17 cellular contexts compared by ENCODE assay signal in the genomic region with DNA sequence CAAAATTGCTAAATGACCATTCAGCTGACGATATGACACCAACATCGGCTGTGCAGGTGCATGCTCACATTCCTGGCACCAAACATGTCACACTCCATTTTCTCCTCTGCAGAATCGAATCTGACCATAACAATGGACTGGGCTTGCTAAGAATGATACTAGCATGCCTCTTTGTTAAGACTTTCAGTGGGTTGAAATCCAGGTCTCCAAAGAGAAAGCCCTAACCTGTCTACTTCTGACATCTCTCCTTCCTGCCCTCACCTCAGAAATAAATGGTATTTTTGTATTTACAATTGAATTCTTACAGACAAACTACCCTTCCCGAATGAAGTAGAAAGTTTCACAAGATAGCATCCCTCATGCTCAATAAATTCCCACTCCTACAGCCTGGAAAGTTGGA.
"Had no signal": no experiment of that assay in that cellular context is flagged by ENCODE, and none has a peak within 500 bp of the region (broad histone marks: within the 10 kb centered on the region; RNA-seq: fewer than 3 reads in every experiment).

No MANE protein-coding gene starts in this region.

- H3K9me3 ChIP-seq: psoas muscle, right lobe of liver, spleen, testis had no signal

- H3K4me3 Mint-ChIP-seq: activated T-cell treated with anti-CD3 and anti-CD28 coated beads, Interleukin-2, amount 50 U/mL, for 4 hours; nephron; WTC11 had no signal

- H3K4me1 ChIP-seq: foreskin keratinocyte, testis had no signal

- H3K27me3 ChIP-seq: right lobe of liver, spleen, testis had no signal

- ATAC-seq: foreskin keratinocyte, left colon, psoas muscle, WTC11 had no signal

- H3K9me3 Mint-ChIP-seq: activated CD4-positive, alpha-beta T cell treated with anti-CD3 and anti-CD28 coated beads, Interleukin-2, amount 10 ng/mL, durations not matched to agents 24 days and 14 days; activated T-cell treated with anti-CD3 and anti-CD28 coated beads, Interleukin-2, amount 50 U/mL, for 4 hours; nephron; WTC11 had no signal

- H3K36me3 ChIP-seq: right lobe of liver, spleen had no signal

- FAIRE-seq: astrocyte, endothelial cell of umbilical vein had no signal

- H3K27ac Mint-ChIP-seq: activated CD4-positive, alpha-beta T cell treated with anti-CD3 and anti-CD28 coated beads, Interleukin-2, amount 10 ng/mL, durations not matched to agents 24 days and 14 days; nephron; WTC11 had no signal

- H3K36me3 Mint-ChIP-seq: WTC11 had no signal

- H3K27ac ChIP-seq: foreskin keratinocyte, psoas muscle, right lobe of liver, testis had no signal

- DNase-seq: activated gamma-delta T cell; activated T-cell treated with anti-CD3 and anti-CD28 coated beads, Interleukin-2, amount 50 U/mL, for 4 hours; foreskin keratinocyte; head of caudate nucleus; left colon; occipital lobe; psoas muscle; right lobe of liver; spleen; stimulated activated CD4-positive, alpha-beta T cell treated with anti-CD3 and anti-CD28 coated beads, Interleukin-1b, Interleukin-23, amount 100 ng/mL, for 48 hours; stimulated activated naive CD4-positive, alpha-beta T cell; testis had no signal

- H3K4me1 Mint-ChIP-seq: nephron, WTC11 had no signal

- H3K4me3 ChIP-seq: psoas muscle, right lobe of liver, spleen, testis had no signal
